ENCODE assay signal across 29 cellular contexts in the genomic region with DNA sequence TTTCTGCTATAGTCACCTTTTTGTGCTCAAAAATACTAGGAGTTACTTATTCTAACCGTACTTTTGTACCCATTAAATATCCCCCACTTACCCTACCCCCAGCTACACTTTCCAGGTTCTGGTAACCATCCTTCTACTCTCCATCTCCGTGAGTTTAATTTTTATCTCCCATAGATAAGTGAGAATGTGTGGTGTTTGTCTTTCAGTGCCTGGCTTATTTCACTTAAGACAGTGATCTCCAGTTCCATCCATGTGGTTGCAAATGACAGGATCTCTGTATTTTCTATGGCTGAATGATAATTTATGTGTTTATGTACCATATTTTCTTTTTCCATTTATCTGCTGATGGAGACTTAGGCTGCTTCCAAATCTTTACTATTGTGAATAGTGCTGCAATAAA.
"Had no signal": no experiment of that assay in that cellular context is flagged by ENCODE, and none has a peak within 500 bp of the region (broad histone marks: within the 10 kb centered on the region; RNA-seq: fewer than 3 reads in every experiment).

No MANE protein-coding gene starts in this region.

- H3K36me3 ChIP-seq: left lung, lower lobe of right lung, neural progenitor cell, neutrophil, right lobe of liver, stomach, thyroid gland, transverse colon, upper lobe of left lung, vagina had no signal

- H3K27me3 ChIP-seq: left lung, neural progenitor cell, neutrophil, right lobe of liver, stomach, testis, thyroid gland, transverse colon, upper lobe of left lung, vagina had no signal

- H3K27ac ChIP-seq: left lung, lower lobe of right lung, neural progenitor cell, neutrophil, parathyroid adenoma, psoas muscle, right lobe of liver, stomach, testis, thyroid gland, transverse colon, upper lobe of left lung, vagina had no signal

- H2AFZ ChIP-seq: neural progenitor cell, parathyroid adenoma had no signal

- DNase-seq: hypothalamus; immature natural killer cell; kidney; left colon; left lung; lower lobe of right lung; mammary epithelial cell; mesendoderm; naive B cell; natural killer cell; nephron progenitor cell; occipital lobe; psoas muscle; right lobe of liver; stimulated activated CD4-positive, alpha-beta T cell treated with anti-CD3 and anti-CD28 coated beads, Interleukin-12 subunit alpha, Interleukin-12 subunit beta, amount 100 ng/mL, for 4 hours; stimulated activated CD4-positive, alpha-beta T cell treated with anti-CD3 and anti-CD28 coated beads, Interleukin-15, amount 100 ng/mL, for 24 hours; stimulated activated CD4-positive, alpha-beta T cell treated with anti-CD3 and anti-CD28 coated beads, Interleukin-2, amount 100 ng/mL, for 24 hours; stimulated activated CD4-positive, alpha-beta T cell treated with anti-CD3 and anti-CD28 coated beads, Interleukin-4, amount 100 ng/mL, for 1 hour; stimulated activated naive B cell treated with anti-CD40 and anti-IgM and Interleukin-4, amounts not matched to agents 10 μg/mL and 1 μg/mL and 100 μg/mL, for 72 hours; stimulated activated naive CD8-positive, alpha-beta T cell treated with anti-CD3 and anti-CD28 coated beads, Interleukin-15, Interleukin-2, amounts not matched to agents 100 U/mL and 50 U/mL, for 24 hours; stomach; testis; thyroid gland; transverse colon; upper lobe of left lung had no signal

- ATAC-seq: left colon; left lung; lower lobe of right lung; natural killer cell; psoas muscle; right lobe of liver; stimulated activated naive B cell treated with anti-CD40 and anti-IgM and Interleukin-4, amounts not matched to agents 10 μg/mL and 1 μg/mL and 100 μg/mL, for 72 hours; stimulated activated naive CD8-positive, alpha-beta T cell treated with anti-CD3 and anti-CD28 coated beads, Interleukin-15, Interleukin-2, amounts not matched to agents 100 U/mL and 50 U/mL, for 24 hours had no signal

- H3K4me3 ChIP-seq: left lung, lower lobe of right lung, neural progenitor cell, psoas muscle, right lobe of liver, stomach, testis, thyroid gland, transverse colon, upper lobe of left lung, vagina had no signal

- H3K79me2 ChIP-seq: parathyroid adenoma had no signal

- H3K4me2 ChIP-seq: neural progenitor cell had no signal

- H3K9me3 ChIP-seq: lower lobe of right lung, neutrophil, psoas muscle, right lobe of liver, testis, thyroid gland, vagina had no signal

- H3K4me1 ChIP-seq: left lung, lower lobe of right lung, neural progenitor cell, parathyroid adenoma, psoas muscle, right lobe of liver, stomach, testis, thyroid gland, transverse colon, upper lobe of left lung, vagina had no signal

- H3K9ac ChIP-seq: neural progenitor cell, parathyroid adenoma had no signal
